In genomic region chr3:77887611-77888010, GRCh38 we compare ENCODE assay signal across 19 cellular contexts.
"Had no signal": no experiment of that assay in that cellular context is flagged by ENCODE, and none has a peak within 500 bp of the region (broad histone marks: within the 10 kb centered on the region; RNA-seq: fewer than 3 reads in every experiment).

No MANE protein-coding gene starts in this region.

- H3K4me1 Mint-ChIP-seq: activated B cell treated with CpG ODN at 0.5 μM for 24 hours; activated CD4-positive, alpha-beta T cell treated with anti-CD3 and anti-CD28 coated beads, Interleukin-2, amount 10 ng/mL, durations not matched to agents 24 days and 14 days; endodermal cell; naive thymus-derived CD8-positive, alpha-beta T cell had no signal

- H3K27me3 Mint-ChIP-seq: activated B cell treated with CpG ODN at 0.5 μM for 24 hours; activated CD4-positive, alpha-beta T cell treated with anti-CD3 and anti-CD28 coated beads, Interleukin-2, amount 10 ng/mL, durations not matched to agents 24 days and 14 days; activated naive CD8-positive, alpha-beta T cell; naive thymus-derived CD8-positive, alpha-beta T cell; type B pancreatic cell had no signal

- H3K4me3 Mint-ChIP-seq: activated B cell treated with CpG ODN at 0.5 μM for 24 hours; activated CD4-positive, alpha-beta T cell treated with anti-CD3 and anti-CD28 coated beads, Interleukin-2, amount 10 ng/mL, durations not matched to agents 24 days and 14 days; activated naive CD8-positive, alpha-beta T cell; activated T-cell treated with anti-CD3 and anti-CD28 coated beads, Interleukin-2, amount 50 U/mL, for 72 hours; endodermal cell; naive thymus-derived CD8-positive, alpha-beta T cell; type B pancreatic cell had no signal

- H3K27ac ChIP-seq: hepatocyte, left ventricle myocardium inferior, neutrophil, suprapubic skin had no signal

- H3K9me3 ChIP-seq: left ventricle myocardium inferior, neutrophil, suprapubic skin had no signal

- H3K36me3 ChIP-seq: left ventricle myocardium inferior, neutrophil, suprapubic skin had no signal

- H3K36me3 Mint-ChIP-seq: activated naive CD8-positive, alpha-beta T cell; naive thymus-derived CD8-positive, alpha-beta T cell; type B pancreatic cell had no signal

- ATAC-seq: activated T-cell treated with anti-CD3 and anti-CD28 coated beads, Interleukin-2, amount 50 U/mL, for 72 hours; naive thymus-derived CD8-positive, alpha-beta T cell had no signal

- H3K27me3 ChIP-seq: hepatocyte, neutrophil, suprapubic skin had no signal

- H3K4me1 ChIP-seq: left ventricle myocardium inferior, suprapubic skin had no signal

- H2AFZ ChIP-seq: hepatocyte had no signal

- H3K4me2 ChIP-seq: hepatocyte had no signal

- H3K9me3 Mint-ChIP-seq: activated B cell treated with CpG ODN at 0.5 μM for 24 hours, endodermal cell, type B pancreatic cell had no signal

- H3K4me3 ChIP-seq: hepatocyte, left ventricle myocardium inferior, suprapubic skin had no signal

- DNase-seq: activated B cell treated with CpG ODN at 0.5 μM for 24 hours; activated CD4-positive, alpha-beta T cell treated with anti-CD3 and anti-CD28 coated beads, Interleukin-2, amount 10 ng/mL, durations not matched to agents 24 days and 14 days; activated CD8-positive, alpha-beta memory T cell treated with anti-CD3 and anti-CD28 coated beads, Interleukin-2, amount 50 U/mL, for 48 hours; activated gamma-delta T cell; activated T-cell treated with anti-CD3 and anti-CD28 coated beads, Interleukin-2, amount 50 U/mL, for 72 hours; anterior cingulate cortex; endodermal cell; erythroblast; left ventricle myocardium inferior; naive thymus-derived CD8-positive, alpha-beta T cell; stimulated activated CD4-positive, alpha-beta T cell treated with anti-CD3 and anti-CD28 coated beads, Interleukin-15, amount 100 ng/mL, for 24 hours; stimulated activated CD4-positive, alpha-beta T cell treated with anti-CD3 and anti-CD28 coated beads, Interleukin-4, amount 100 ng/mL, for 1 hour; stimulated activated naive CD4-positive, alpha-beta T cell; T-helper 2 cell had no signal

- H3K27ac Mint-ChIP-seq: activated B cell treated with CpG ODN at 0.5 μM for 24 hours; activated CD4-positive, alpha-beta T cell treated with anti-CD3 and anti-CD28 coated beads, Interleukin-2, amount 10 ng/mL, durations not matched to agents 24 days and 14 days; activated naive CD8-positive, alpha-beta T cell; activated T-cell treated with anti-CD3 and anti-CD28 coated beads, Interleukin-2, amount 50 U/mL, for 72 hours; endodermal cell; naive thymus-derived CD8-positive, alpha-beta T cell; type B pancreatic cell had no signal
